In the genomic region with DNA sequence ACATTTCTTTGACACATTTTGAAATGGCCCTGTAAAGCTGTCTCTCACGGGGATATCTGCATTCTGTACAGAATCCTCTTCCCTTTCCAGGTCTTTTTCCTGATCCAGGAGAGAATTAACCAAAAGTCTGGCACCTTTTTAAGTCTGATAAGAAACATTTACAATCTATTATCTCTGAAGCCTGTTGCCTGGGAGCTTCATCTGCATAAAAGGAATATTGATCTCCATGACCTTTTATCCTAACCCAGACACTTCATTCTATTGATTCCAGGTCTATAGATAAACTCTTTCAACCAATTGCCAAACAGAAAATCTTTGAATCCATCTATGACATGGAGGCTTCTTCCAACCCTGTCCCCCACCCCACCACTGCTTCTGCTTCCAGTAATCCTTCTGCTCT, we compare ENCODE assay signal across 19 cellular contexts. TPM values are rescaled to one million over a fixed set of nuclear protein-coding genes. Genes with fewer than 3 reads are reported as not detected.
"Had no signal": no experiment of that assay in that cellular context is flagged by ENCODE, and none has a peak within 500 bp of the region (broad histone marks: within the 10 kb centered on the region; RNA-seq: fewer than 3 reads in every experiment).

No MANE protein-coding gene starts in this region.

- H3K9ac ChIP-seq: KMS-11, SK-N-SH had no signal

- H3K4me2 ChIP-seq: KMS-11, SK-N-SH had no signal

- ATAC-seq: HepG2, Panc1 had no signal

- H3K27ac ChIP-seq: KMS-11, RWPE1 had no signal

- H3K9me3 ChIP-seq: SK-N-SH had no signal

- DNase-seq: IMR-90, Kasumi-1, MM.1S, NCI-H1092 treated with DMSO at 0.1 percent for 48 hours, NCI-H1436 treated with DMSO at 0.1 percent for 48 hours, NCI-H1694 treated with DMSO at 0.1 percent for 48 hours, NCI-H1930, NCI-H2081, NCI-H2107, NCI-H2227 treated with DMSO at 0.1 percent for 48 hours, NCI-H524, NCI-H526 treated with DMSO at 0.1 percent for 48 hours, NCI-H748 treated with DMSO at 0.1 percent for 48 hours, SHP77, SK-N-SH had no signal

RNA-seq across cellular contexts. Expression of gene FEZ1, which starts 39.5 kb away (rescaled TPM):
- total RNA-seq: HepG2 had no signal
- polyA plus RNA-seq: HepG2 had no signal
